In genomic region chr15:37550360-37551024, GRCh38 we compare ENCODE assay signal across 21 cellular contexts.
DNase-seq lines count a peak whose midpoint lies in the region; ATAC-seq and TF ChIP-seq lines count a peak whose summit lies in the region.
"Had no signal": no experiment of that assay in that cellular context is flagged by ENCODE, and none has a peak within 500 bp of the region (broad histone marks: within the 10 kb centered on the region; RNA-seq: fewer than 3 reads in every experiment).

No MANE protein-coding gene starts in this region.

- no peaks in the 10 kb centered on the region for H3K79me2 ChIP-seq in neural progenitor cell (ENCODE audit: low read depth)

- DNase-seq in right cardiac atrium, result peak in 2 of 3 donors; percentile 22 to 40
- no peak for DNase-seq in Right ventricle myocardium inferior (ENCODE audit: missing footprints)
- DNase-seq in ecto neural progenitor cell (ENCODE audit: low spot score), result peak; percentile 45
- DNase-seq in neural progenitor cell (ENCODE audit: low spot score), result peak; percentile 34
- DNase-seq in activated CD4-positive, alpha-beta memory T cell treated with anti-CD3 and anti-CD28 coated beads, Interleukin-2, amount 10 ng/mL, durations not matched to agents 7 days and 5 days, result no peak
- DNase-seq in tibial nerve (ENCODE audit: low spot score in 2 of 2), result no peak
- no peak for DNase-seq in prostate gland (ENCODE audit: low spot score)
- DNase-seq: Calu3, DMS79 treated with DMSO at 0.1 percent for 48 hours, GM23248, MM.1S, NCI-H1694 treated with DMSO at 0.1 percent for 48 hours, NCI-H2081, NCI-H2227 treated with DMSO at 0.1 percent for 48 hours, NCI-H526 treated with DMSO at 0.1 percent for 48 hours, PC-3, Right ventricle myocardium superior had no signal

- H3K9me3 ChIP-seq in right cardiac atrium (ENCODE audit: control insufficient read depth, low read length), result no peaks in the 10 kb centered on the region
- no peaks in the 10 kb centered on the region for H3K9me3 ChIP-seq in neural progenitor cell (ENCODE audit: low read depth)
- no peaks in the 10 kb centered on the region for H3K9me3 ChIP-seq in tibial nerve
- no peaks in the 10 kb centered on the region for H3K9me3 ChIP-seq in gastroesophageal sphincter
- no peaks in the 10 kb centered on the region for H3K9me3 ChIP-seq in prostate gland
- H3K9me3 ChIP-seq: SJSA1 had no signal

- H3K27ac ChIP-seq in right cardiac atrium (ENCODE audit: low read length), result no peak overlapping the region
- H3K27ac ChIP-seq in neural progenitor cell, result no peak overlapping the region
- H3K27ac ChIP-seq in tibial nerve, result no peak overlapping the region
- no peak overlapping the region for H3K27ac ChIP-seq in gastroesophageal sphincter
- no peak overlapping the region for H3K27ac ChIP-seq in prostate gland
- H3K27ac ChIP-seq: GM23248, KMS-11, SJSA1 had no signal

- H4K20me1 ChIP-seq in neural progenitor cell (ENCODE audit: low read depth), result no peaks in the 10 kb centered on the region

- no peaks in the 10 kb centered on the region for H3K36me3 Mint-ChIP-seq in neural progenitor cell
- H3K36me3 Mint-ChIP-seq in activated CD4-positive, alpha-beta memory T cell treated with anti-CD3 and anti-CD28 coated beads, Interleukin-2, amount 10 ng/mL, durations not matched to agents 7 days and 5 days (ENCODE audit: low read depth), result no peaks in the 10 kb centered on the region
- H3K36me3 Mint-ChIP-seq: IgD-negative memory B cell had no signal

- TF ChIP-seq POLR2A in tibial nerve (IDR thresholded peaks at IDR 0.05) (no peak), gastroesophageal sphincter (IDR thresholded peaks at IDR 0.05) (no peak), prostate gland (IDR thresholded peaks at IDR 0.05) (no peak)

- ATAC-seq in right cardiac atrium, result no peak
- no peak for ATAC-seq in Right ventricle myocardium inferior
- no peak for ATAC-seq in gastroesophageal sphincter
- ATAC-seq: PC-3 had no signal

- WGBS in right cardiac atrium, result 88% methylated on average over 17 of the region's 17 CpGs
- 85 to 90% methylated on average over 10 to 17 of the region's 17 CpGs for WGBS in tibial nerve, 2 donors
- WGBS in gastroesophageal sphincter (ENCODE audit: low coverage in 1 of 2), 2 donors, result 72% methylated on average over 3 of the region's 17 CpGs; no CpG with 5 or more reads in 1 of the 2 donors
- 85% methylated on average over 14 of the region's 17 CpGs for WGBS in prostate gland

- no peak overlapping the region for H3K4me2 ChIP-seq in neural progenitor cell
- H3K4me2 ChIP-seq: KMS-11 had no signal

- H3K36me3 ChIP-seq in neural progenitor cell (no peaks in the 10 kb centered on the region), tibial nerve (no peaks in the 10 kb centered on the region), gastroesophageal sphincter (no peaks in the 10 kb centered on the region), prostate gland (no peaks in the 10 kb centered on the region)
- H3K36me3 ChIP-seq: SJSA1 had no signal

- H3K4me3 ChIP-seq in right cardiac atrium (ENCODE audit: low read length), result no peak overlapping the region
- H3K4me3 ChIP-seq in neural progenitor cell, result no peak overlapping the region
- H3K4me3 ChIP-seq in tibial nerve, result no peak overlapping the region
- H3K4me3 ChIP-seq in gastroesophageal sphincter, result no peak overlapping the region
- no peak overlapping the region for H3K4me3 ChIP-seq in prostate gland
- H3K4me3 ChIP-seq: GM23248, SJSA1 had no signal

- H3K27me3 Mint-ChIP-seq in neural progenitor cell (ENCODE audit: insufficient read depth, low read depth), result no peaks in the 10 kb centered on the region
- no peaks in the 10 kb centered on the region for H3K27me3 Mint-ChIP-seq in activated CD4-positive, alpha-beta memory T cell treated with anti-CD3 and anti-CD28 coated beads, Interleukin-2, amount 10 ng/mL, durations not matched to agents 7 days and 5 days
- H3K27me3 Mint-ChIP-seq: IgD-negative memory B cell had no signal

- H3K27ac Mint-ChIP-seq in neural progenitor cell, result no peak overlapping the region
- no peak overlapping the region for H3K27ac Mint-ChIP-seq in activated CD4-positive, alpha-beta memory T cell treated with anti-CD3 and anti-CD28 coated beads, Interleukin-2, amount 10 ng/mL, durations not matched to agents 7 days and 5 days
- H3K27ac Mint-ChIP-seq: IgD-negative memory B cell had no signal

- no peak for TF ChIP-seq EP300 in tibial nerve (IDR thresholded peaks at IDR 0.05)
- TF ChIP-seq EP300 in gastroesophageal sphincter (IDR thresholded peaks at IDR 0.05), result no peak

- H3K27me3 ChIP-seq in right cardiac atrium (ENCODE audit: control insufficient read depth, insufficient read depth), result no peaks in the 10 kb centered on the region
- no peaks in the 10 kb centered on the region for H3K27me3 ChIP-seq in neural progenitor cell
- no peaks in the 10 kb centered on the region for H3K27me3 ChIP-seq in tibial nerve
- no peaks in the 10 kb centered on the region for H3K27me3 ChIP-seq in gastroesophageal sphincter
- H3K27me3 ChIP-seq in prostate gland (replicated peaks; ENCODE audit: insufficient read depth), result no peaks in the 10 kb centered on the region
- H3K27me3 ChIP-seq: SJSA1 had no signal

- H3F3A ChIP-seq in neural progenitor cell (ENCODE audit: low read depth), result no peaks in the 10 kb centered on the region

- POLR2A ChIA-PET in activated CD4-positive, alpha-beta memory T cell treated with anti-CD3 and anti-CD28 coated beads, Interleukin-2, amount 10 ng/mL, durations not matched to agents 7 days and 5 days (lab: Charles Lee), result no interaction called here

- CTCF ChIA-PET in activated CD4-positive, alpha-beta memory T cell treated with anti-CD3 and anti-CD28 coated beads, Interleukin-2, amount 10 ng/mL, durations not matched to agents 7 days and 5 days (lab: Charles Lee), result no interaction called here

- intact Hi-C loops in right cardiac atrium (cut with DNase I), result no loop called here
- intact Hi-C loops in Right ventricle myocardium inferior (cut with DNase I), result no loop called here
- intact Hi-C loops in prostate gland (cut with DNase I), result no loop called here

- H3K9ac ChIP-seq in neural progenitor cell, result no peak overlapping the region
- H3K9ac ChIP-seq: GM23248, KMS-11 had no signal

- no peak for TF ChIP-seq CTCF in neural progenitor cell (IDR thresholded peaks at IDR 0.05)
- TF ChIP-seq CTCF in tibial nerve (IDR thresholded peaks at IDR 0.05), result no peak
- TF ChIP-seq CTCF in gastroesophageal sphincter (IDR thresholded peaks at IDR 0.05), result no peak
- TF ChIP-seq CTCF in prostate gland (IDR thresholded peaks at IDR 0.05), result no peak

- H3K4me1 ChIP-seq in right cardiac atrium (ENCODE audit: control insufficient read depth, insufficient read depth, low read length), result no peaks in the 10 kb centered on the region
- H3K4me1 ChIP-seq in neural progenitor cell, result no peaks in the 10 kb centered on the region
- H3K4me1 ChIP-seq in tibial nerve, result no peaks in the 10 kb centered on the region
- no peaks in the 10 kb centered on the region for H3K4me1 ChIP-seq in gastroesophageal sphincter
- H3K4me1 ChIP-seq in prostate gland (replicated peaks), result no peaks in the 10 kb centered on the region
- H3K4me1 ChIP-seq: SJSA1 had no signal

- peak overlapping the region; percentile 63 for H2AFZ ChIP-seq in neural progenitor cell (replicated peaks)
- H2AFZ ChIP-seq: GM23248 had no signal

- no peaks in the 10 kb centered on the region for H3K4me1 Mint-ChIP-seq in neural progenitor cell
- H3K4me1 Mint-ChIP-seq in activated CD4-positive, alpha-beta memory T cell treated with anti-CD3 and anti-CD28 coated beads, Interleukin-2, amount 10 ng/mL, durations not matched to agents 7 days and 5 days, result no peaks in the 10 kb centered on the region
- H3K4me1 Mint-ChIP-seq: IgD-negative memory B cell had no signal

- no peak overlapping the region for H3K4me3 Mint-ChIP-seq in neural progenitor cell
- no peak overlapping the region for H3K4me3 Mint-ChIP-seq in activated CD4-positive, alpha-beta memory T cell treated with anti-CD3 and anti-CD28 coated beads, Interleukin-2, amount 10 ng/mL, durations not matched to agents 7 days and 5 days
- H3K4me3 Mint-ChIP-seq: IgD-negative memory B cell had no signal

- H3K9me3 Mint-ChIP-seq in neural progenitor cell, result no peaks in the 10 kb centered on the region
- peaks cover 4% of the 10 kb centered on the region for H3K9me3 Mint-ChIP-seq in activated CD4-positive, alpha-beta memory T cell treated with anti-CD3 and anti-CD28 coated beads, Interleukin-2, amount 10 ng/mL, durations not matched to agents 7 days and 5 days

Comparison
In these comparisons a context has a peak if more than half of its experiments do, and no peak if none do; other contexts are left out.
1. DNase-seq: peak in right cardiac atrium (2 of 3), ecto neural progenitor cell (single experiment) and neural progenitor cell (single experiment); none in Right ventricle myocardium inferior (single experiment), activated CD4-positive, alpha-beta memory T cell treated with anti-CD3 and anti-CD28 coated beads, Interleukin-2, amount 10 ng/mL, durations not matched to agents 7 days and 5 days (single experiment), tibial nerve (0 of 2) and prostate gland (single experiment).